Comparison of ENCODE assay signal across 14 cellular contexts in genomic region chr10:4771554-4772201, GRCh38. TPM values are rescaled to one million over a fixed set of nuclear protein-coding genes. Genes with fewer than 3 reads are reported as not detected.
A peak's percentile ranks its signal among the peaks of the same experiment; 100 is the strongest.
DNase-seq lines count a peak whose midpoint lies in the region; ATAC-seq and TF ChIP-seq lines count a peak whose summit lies in the region.
"Had no signal": no experiment of that assay in that cellular context is flagged by ENCODE, and none has a peak within 500 bp of the region (broad histone marks: within the 10 kb centered on the region; RNA-seq: fewer than 3 reads in every experiment).

No MANE protein-coding gene starts in this region.

- no peak for DNase-seq in heart left ventricle
- no peak for DNase-seq in left ventricle myocardium superior
- no peak for DNase-seq in MCF 10A (ENCODE audit: unreplicated experiment)
- DNase-seq in lung (ENCODE audit: low spot score), result no peak
- no peak for DNase-seq in vagina (ENCODE audit: extremely low spot score in 2 of 2)
- DNase-seq in DMS 273 (lab: John Stamatoyannopoulos, UW; ENCODE audit: unreplicated experiment), result no peak
- DNase-seq in mucosa of descending colon, result no peak
- DNase-seq: activated CD4-positive, alpha-beta T cell treated with anti-CD3 and anti-CD28 coated beads for 48 hours; activated naive CD4-positive, alpha-beta T cell treated with Interleukin-2 at 50 U/mL for 16 hours; effector CD8-positive, alpha-beta T cell; Karpas-422; substantia nigra had no signal

- CTCF ChIA-PET in MCF 10A (lab: Yijun Ruan, JAX), result interaction anchor here (0.5 to 8.2 kb wide), 10 partner anchors 10 to 1578 kb away, joined by 3 to 70 read pairs (median 4); no protein-coding TSS in a partner anchor

- H3K27me3 ChIP-seq in heart left ventricle, result no peaks in the 10 kb centered on the region
- H3K27me3 ChIP-seq in lung (ENCODE audit: control insufficient read depth, insufficient read depth), result no peaks in the 10 kb centered on the region
- no peaks in the 10 kb centered on the region for H3K27me3 ChIP-seq in vagina
- H3K27me3 ChIP-seq: neutrophil had no signal

- no peaks in the 10 kb centered on the region for H3K27me3 Mint-ChIP-seq in MCF 10A (ENCODE audit: insufficient read depth, unreplicated experiment)

- H3K27ac Mint-ChIP-seq in MCF 10A (ENCODE audit: low read depth, unreplicated experiment), result peak overlapping the region; percentile 96

- intact Hi-C loops in heart left ventricle (cut with DNase I), result loop anchor here in 5 of 10 donors (1.0 to 5.0 kb wide), 7 partner anchors 989 to 1578 kb away; no protein-coding TSS in a partner anchor
- intact Hi-C loops in left ventricle myocardium superior (cut with micrococcal nuclease), result no loop called here
- intact Hi-C loops in MCF 10A (cut with micrococcal nuclease), result loop anchor here (1.0 to 2.0 kb wide), 2 partner anchors 989 to 1574 kb away; no protein-coding TSS in a partner anchor
- intact Hi-C loops in vagina (cut with DNase I), result loop anchor here (5.0 kb wide), 1 partner anchor 1574 kb away; no protein-coding TSS in a partner anchor
- intact Hi-C loops in mucosa of descending colon (cut with DNase I, micrococcal nuclease), result loop anchor here in 1 of 2 donors (5.0 kb wide), 1 partner anchor 1579 kb away; no protein-coding TSS in a partner anchor

- H3K36me3 ChIP-seq in heart left ventricle (no peaks in the 10 kb centered on the region), lung (ENCODE audit: control insufficient read depth in 2 of 2, insufficient read depth in 2 of 2, low read length in 2 of 2) (no peaks in the 10 kb centered on the region), vagina (no peaks in the 10 kb centered on the region), mucosa of descending colon (ENCODE audit: low read depth) (no peaks in the 10 kb centered on the region)
- H3K36me3 ChIP-seq: neutrophil had no signal

- WGBS in heart left ventricle, 4 donors, result 82 to 87% (median 86%) methylated on average over 5 of the region's 5 CpGs
- WGBS in lung, 2 donors, result 71 to 88% methylated on average over 5 of the region's 5 CpGs

- H3K9me3 ChIP-seq in heart left ventricle (no peaks in the 10 kb centered on the region), lung (ENCODE audit: control insufficient read depth in 2 of 2, insufficient read depth in 1 of 2, low read length in 1 of 2) (no peaks in the 10 kb centered on the region), vagina (no peaks in the 10 kb centered on the region), mucosa of descending colon (no peaks in the 10 kb centered on the region)
- H3K9me3 ChIP-seq: neutrophil had no signal

- no TSS peak for BruUV-seq in MCF 10A (replicated peaks; lab: Mats Ljungman, UMichigan)

- H3K4me1 ChIP-seq in heart left ventricle (peaks cover 0 to 29% (median 16%) of the 10 kb centered on the region in 12 donors), lung (ENCODE audit: control insufficient read depth in 2 of 2, insufficient read depth in 2 of 2, low read length in 2 of 2) (peaks cover 0 to 5% of the 10 kb centered on the region in 2 donors), vagina (peaks cover 8% of the 10 kb centered on the region), mucosa of descending colon (ENCODE audit: low read depth) (no peaks in the 10 kb centered on the region)

- H3K27ac ChIP-seq in heart left ventricle, result peak overlapping the region in 11 of 12 donors; percentile 14 to 85 (median 64)
- H3K27ac ChIP-seq in lung (ENCODE audit: low read depth in 1 of 2, low read length in 1 of 2), result peak overlapping the region; percentile 10 to 87
- peak overlapping the region; percentile 52 for H3K27ac ChIP-seq in vagina
- H3K27ac ChIP-seq: neutrophil had no signal

- POLR2A ChIA-PET in MCF 10A (lab: Yijun Ruan, JAX), result interaction anchor here (0.6 to 6.9 kb wide), 11 partner anchors 101 to 1574 kb away, joined by 3 to 78 read pairs (median 8); partner anchors contain the start of gene KLF6

- no peak overlapping the region for H3K4me3 ChIP-seq in heart left ventricle
- no peak overlapping the region for H3K4me3 ChIP-seq in lung
- no peak overlapping the region for H3K4me3 ChIP-seq in vagina
- no peak overlapping the region for H3K4me3 ChIP-seq in mucosa of descending colon

- ATAC-seq in heart left ventricle, result no peak
- ATAC-seq in left ventricle myocardium superior, result no peak
- no peak for ATAC-seq in lung (ENCODE audit: insufficient read depth, low FRiP score)
- no peak for ATAC-seq in mucosa of descending colon
- ATAC-seq in GM18505 (IDR thresholded peaks at IDR 0.05; ENCODE audit: unreplicated experiment), result no peak

- TF ChIP-seq CTCF in heart left ventricle (IDR thresholded peaks at IDR 0.05) (peak in 1 of 12 donors; percentile 15), MCF 10A (IDR thresholded peaks at IDR 0.05; ENCODE audit: unreplicated experiment) (no peak), lung (IDR thresholded peaks at IDR 0.05; ENCODE audit: control extremely low read depth, extremely low read depth) (no peak), vagina (IDR thresholded peaks at IDR 0.05) (no peak), mucosa of descending colon (IDR thresholded peaks at IDR 0.05) (no peak)

- H3K9me3 Mint-ChIP-seq in MCF 10A (ENCODE audit: unreplicated experiment), result no peaks in the 10 kb centered on the region

- peaks cover 25% of the 10 kb centered on the region for H3K4me1 Mint-ChIP-seq in MCF 10A (ENCODE audit: insufficient read depth, unreplicated experiment)

- H3K4me3 Mint-ChIP-seq in MCF 10A (ENCODE audit: unreplicated experiment), result no peak overlapping the region

- TF ChIP-seq POLR2A in heart left ventricle (IDR thresholded peaks at IDR 0.05), result no peak
- no peak for TF ChIP-seq POLR2A in vagina (IDR thresholded peaks at IDR 0.05)
- TF ChIP-seq POLR2A in GM18505 (IDR thresholded peaks at IDR 0.05; ENCODE audit: borderline replicate concordance, extremely low read depth, insufficient read depth, insufficient read length), result no peak

- no peaks in the 10 kb centered on the region for H3K36me3 Mint-ChIP-seq in MCF 10A (ENCODE audit: insufficient read depth, unreplicated experiment)

RNA-seq across cellular contexts. Expression of gene AKR1E2, which starts 54.3 kb away (rescaled TPM):
- total RNA-seq in heart left ventricle (1 to 10 TPM; 1.6 to 8.0 (median 4.1) TPM), left ventricle myocardium superior (4.5 TPM), MCF 10A (2022) (0.29 TPM in 1 of 2 replicates, not detected in the other), lung (1 to 10 TPM; 5.6 to 7.5 TPM), vagina (3.7 TPM), mucosa of descending colon (10 to 100 TPM in 1 of 3 donors, 1 to 10 TPM in 2; 6.7 to 20.4 (median 8.0) TPM)
- polyA plus RNA-seq in heart left ventricle (1 to 10 TPM; 1.2 to 1.8 TPM), lung (1 to 10 TPM; 1.5 to 2.1 TPM)
